Comparison of ENCODE assay signal across 17 cellular contexts in the genomic region with DNA sequence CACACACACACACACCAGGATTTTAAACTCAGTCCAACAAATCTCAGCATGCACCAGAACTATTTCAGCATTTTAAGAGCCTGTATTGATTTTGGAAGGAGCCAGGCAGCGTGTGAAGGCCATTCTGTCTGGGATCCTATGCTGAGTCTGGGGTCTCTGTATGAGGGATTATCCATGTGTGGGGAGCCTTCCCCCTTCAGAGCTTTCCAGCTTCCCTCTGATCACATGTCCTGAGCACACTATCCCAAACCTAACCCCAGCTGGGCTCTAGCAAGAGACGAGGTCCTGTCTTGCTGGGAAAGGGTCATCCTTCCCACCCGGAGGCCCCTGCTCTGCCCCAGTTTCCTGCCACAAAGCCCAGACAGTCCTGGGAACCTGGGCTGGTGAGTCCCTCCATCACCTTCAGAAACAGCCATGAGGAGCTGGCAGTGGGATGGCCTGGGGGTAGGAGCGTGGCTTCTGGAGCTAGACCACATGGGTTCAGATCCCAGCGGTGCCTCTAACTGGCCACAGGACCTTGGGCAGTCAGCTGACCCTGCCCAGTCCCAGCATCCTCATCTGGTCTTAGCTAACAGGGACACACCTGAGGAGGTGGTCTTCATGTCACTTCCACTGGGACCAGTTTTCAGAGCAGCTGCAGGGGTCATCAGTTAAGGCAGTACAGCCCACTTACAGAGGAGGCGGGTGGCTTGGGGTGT.
DNase-seq lines count a peak whose midpoint lies in the region; ATAC-seq and TF ChIP-seq lines count a peak whose summit lies in the region.
"Had no signal": no experiment of that assay in that cellular context is flagged by ENCODE, and none has a peak within 500 bp of the region (broad histone marks: within the 10 kb centered on the region; RNA-seq: fewer than 3 reads in every experiment).

No MANE protein-coding gene starts in this region.

- H3K4me1 ChIP-seq in Peyer's patch (no peaks in the 10 kb centered on the region), hepatocyte (ENCODE audit: insufficient read depth) (no peaks in the 10 kb centered on the region), Karpas-422 (ENCODE audit: low read length) (no peaks in the 10 kb centered on the region)

- H3K9me3 Mint-ChIP-seq in activated CD8-positive, alpha-beta T cell treated with anti-CD3 and anti-CD28 coated beads, Interleukin-2, amount 10 ng/mL, durations not matched to agents 7 days and 5 days (ENCODE audit: insufficient read depth) = no peaks in the 10 kb centered on the region
- no peaks in the 10 kb centered on the region for H3K9me3 Mint-ChIP-seq in activated CD8-positive, alpha-beta T cell treated with anti-CD3 and anti-CD28 coated beads for 36 hours
- H3K9me3 Mint-ChIP-seq: CD4-positive, CD25-positive, alpha-beta regulatory T cell had no signal

- no peaks in the 10 kb centered on the region for H3K79me2 ChIP-seq in hepatocyte
- H3K79me2 ChIP-seq in Karpas-422 (ENCODE audit: low read length) = no peaks in the 10 kb centered on the region

- H3K9me2 ChIP-seq in hepatocyte (replicated peaks; ENCODE audit: insufficient read depth) (no peaks in the 10 kb centered on the region), Karpas-422 (replicated peaks; ENCODE audit: insufficient read depth, low read length) (no peaks in the 10 kb centered on the region)

- H3K27me3 Mint-ChIP-seq in activated CD8-positive, alpha-beta T cell treated with anti-CD3 and anti-CD28 coated beads, Interleukin-2, amount 10 ng/mL, durations not matched to agents 7 days and 5 days (ENCODE audit: low read depth) = peaks cover 5% of the 10 kb centered on the region
- H3K27me3 Mint-ChIP-seq in activated CD8-positive, alpha-beta T cell treated with anti-CD3 and anti-CD28 coated beads for 36 hours = no peaks in the 10 kb centered on the region

- no peak overlapping the region for H3K27ac Mint-ChIP-seq in activated CD8-positive, alpha-beta T cell treated with anti-CD3 and anti-CD28 coated beads, Interleukin-2, amount 10 ng/mL, durations not matched to agents 7 days and 5 days
- no peak overlapping the region for H3K27ac Mint-ChIP-seq in activated CD8-positive, alpha-beta T cell treated with anti-CD3 and anti-CD28 coated beads for 36 hours
- H3K27ac Mint-ChIP-seq: CD4-positive, CD25-positive, alpha-beta regulatory T cell had no signal

- no peak for TF ChIP-seq POLR2A in Peyer's patch (IDR thresholded peaks at IDR 0.05)

- intact Hi-C loops in activated CD8-positive, alpha-beta T cell treated with anti-CD3 and anti-CD28 coated beads for 36 hours (cut with micrococcal nuclease) = no loop called here

- H3K4me2 ChIP-seq in hepatocyte = no peak overlapping the region
- H3K4me2 ChIP-seq in Karpas-422 (ENCODE audit: low read depth, low read length, poor library complexity, severe bottlenecking) = no peak overlapping the region

- H4K20me1 ChIP-seq in hepatocyte (ENCODE audit: insufficient read depth, poor library complexity, severe bottlenecking) (no peaks in the 10 kb centered on the region), Karpas-422 (ENCODE audit: insufficient read depth, low read depth, low read length) (no peaks in the 10 kb centered on the region)

- H3K4me3 ChIP-seq in Peyer's patch (no peak overlapping the region), hepatocyte (no peak overlapping the region), Karpas-422 (ENCODE audit: low read length) (no peak overlapping the region)
- H3K4me3 ChIP-seq: K562 had no signal

- H3K36me3 ChIP-seq in Peyer's patch = no peaks in the 10 kb centered on the region
- H3K36me3 ChIP-seq in hepatocyte (replicated peaks; ENCODE audit: insufficient read depth, low read depth) = no peaks in the 10 kb centered on the region
- no peaks in the 10 kb centered on the region for H3K36me3 ChIP-seq in Karpas-422 (ENCODE audit: insufficient read depth, low read length)

- no peaks in the 10 kb centered on the region for H3K36me3 Mint-ChIP-seq in activated CD8-positive, alpha-beta T cell treated with anti-CD3 and anti-CD28 coated beads, Interleukin-2, amount 10 ng/mL, durations not matched to agents 7 days and 5 days (ENCODE audit: low read depth)
- no peaks in the 10 kb centered on the region for H3K36me3 Mint-ChIP-seq in activated CD8-positive, alpha-beta T cell treated with anti-CD3 and anti-CD28 coated beads for 36 hours (ENCODE audit: low read depth)
- H3K36me3 Mint-ChIP-seq: CD4-positive, CD25-positive, alpha-beta regulatory T cell had no signal

- no peaks in the 10 kb centered on the region for H3K9me3 ChIP-seq in Peyer's patch
- no peaks in the 10 kb centered on the region for H3K9me3 ChIP-seq in hepatocyte (ENCODE audit: low read depth)
- H3K9me3 ChIP-seq in Karpas-422 (ENCODE audit: low read length) = no peaks in the 10 kb centered on the region

- H3K4me1 Mint-ChIP-seq in activated CD8-positive, alpha-beta T cell treated with anti-CD3 and anti-CD28 coated beads, Interleukin-2, amount 10 ng/mL, durations not matched to agents 7 days and 5 days (ENCODE audit: low read depth) = no peaks in the 10 kb centered on the region
- H3K4me1 Mint-ChIP-seq in activated CD8-positive, alpha-beta T cell treated with anti-CD3 and anti-CD28 coated beads for 36 hours (ENCODE audit: low read depth) = no peaks in the 10 kb centered on the region
- H3K4me1 Mint-ChIP-seq: CD4-positive, CD25-positive, alpha-beta regulatory T cell had no signal

- H3K4me3 Mint-ChIP-seq in activated CD8-positive, alpha-beta T cell treated with anti-CD3 and anti-CD28 coated beads, Interleukin-2, amount 10 ng/mL, durations not matched to agents 7 days and 5 days = no peak overlapping the region
- H3K4me3 Mint-ChIP-seq in activated CD8-positive, alpha-beta T cell treated with anti-CD3 and anti-CD28 coated beads for 36 hours = no peak overlapping the region
- H3K4me3 Mint-ChIP-seq: CD4-positive, CD25-positive, alpha-beta regulatory T cell had no signal

- ATAC-seq in activated CD8-positive, alpha-beta T cell treated with anti-CD3 and anti-CD28 coated beads, Interleukin-2, amount 10 ng/mL, durations not matched to agents 7 days and 5 days = no peak
- ATAC-seq in activated CD8-positive, alpha-beta T cell treated with anti-CD3 and anti-CD28 coated beads for 36 hours = no peak
- no peak for ATAC-seq in HG03432 (IDR thresholded peaks at IDR 0.05; ENCODE audit: unreplicated experiment)
- ATAC-seq: K562 had no signal

- H3K27me3 ChIP-seq in Peyer's patch = no peaks in the 10 kb centered on the region
- H3K27me3 ChIP-seq in hepatocyte = no peaks in the 10 kb centered on the region
- H3K27me3 ChIP-seq in Karpas-422 (ENCODE audit: low read length) = no peaks in the 10 kb centered on the region

- POLR2A ChIA-PET in activated CD8-positive, alpha-beta T cell treated with anti-CD3 and anti-CD28 coated beads, Interleukin-2, amount 10 ng/mL, durations not matched to agents 7 days and 5 days (lab: Charles Lee) = no interaction called here
- POLR2A ChIA-PET in activated CD8-positive, alpha-beta T cell treated with anti-CD3 and anti-CD28 coated beads for 36 hours (lab: Charles Lee) = no interaction called here
- POLR2A ChIA-PET in GM10248 (lab: Yijun Ruan, JAX) = no interaction called here

- H2AFZ ChIP-seq in hepatocyte = no peak overlapping the region
- H2AFZ ChIP-seq in Karpas-422 (ENCODE audit: low read length) = no peak overlapping the region

- no peak overlapping the region for H3K9ac ChIP-seq in Karpas-422 (ENCODE audit: low read length)

- TF ChIP-seq CTCF in activated CD8-positive, alpha-beta T cell treated with anti-CD3 and anti-CD28 coated beads for 36 hours (IDR thresholded peaks at IDR 0.05) = no peak
- TF ChIP-seq CTCF in GM10248 (IDR thresholded peaks at IDR 0.05; ENCODE audit: control extremely low read depth, extremely low read depth, low read depth, missing control alignments) = no peak
- no peak for TF ChIP-seq CTCF in Peyer's patch (IDR thresholded peaks at IDR 0.05)
- TF ChIP-seq CTCF in hepatocyte (IDR thresholded peaks at IDR 0.05; ENCODE audit: poor library complexity) = no peak

- CTCF ChIA-PET in activated CD8-positive, alpha-beta T cell treated with anti-CD3 and anti-CD28 coated beads, Interleukin-2, amount 10 ng/mL, durations not matched to agents 7 days and 5 days (lab: Charles Lee) = no interaction called here
- CTCF ChIA-PET in activated CD8-positive, alpha-beta T cell treated with anti-CD3 and anti-CD28 coated beads for 36 hours (lab: Charles Lee) = no interaction called here
- CTCF ChIA-PET in GM10248 (lab: Yijun Ruan, JAX) = interaction anchor here (1.0 to 1.7 kb wide), 2 partner anchors 11 to 133 kb away, joined by 3 to 4 read pairs; no protein-coding TSS in a partner anchor

- DNase-seq in activated CD8-positive, alpha-beta T cell treated with anti-CD3 and anti-CD28 coated beads, Interleukin-2, amount 10 ng/mL, durations not matched to agents 7 days and 5 days = peak; percentile 14
- DNase-seq in activated CD8-positive, alpha-beta T cell treated with anti-CD3 and anti-CD28 coated beads for 36 hours = no peak
- DNase-seq in GM10248 (ENCODE audit: extremely low spot score) (peak; percentile 13), Peyer's patch (peak in 2 of 3 donors; percentile 10 to 37), hepatocyte (ENCODE audit: low spot score) (peak; percentile 2), iPS-NIHi11 (ENCODE audit: low spot score) (no peak), Karpas-422 (no peak)
- DNase-seq: CD4-positive, CD25-positive, alpha-beta regulatory T cell; DMS153; DND-41; MM.1S; NCI-H1694 treated with DMSO at 0.1 percent for 48 hours; NCI-H2081; NCI-H2227 treated with DMSO at 0.1 percent for 48 hours; NCI-H526 treated with DMSO at 0.1 percent for 48 hours had no signal

- WGBS in hepatocyte (ENCODE audit: low lambda C conversion rate, missing lambda C conversion rate) = 92% methylated on average over 6 of the region's 6 CpGs

- no peak overlapping the region for H3K27ac ChIP-seq in Peyer's patch
- no peak overlapping the region for H3K27ac ChIP-seq in hepatocyte
- H3K27ac ChIP-seq in Karpas-422 (ENCODE audit: low read length) = no peak overlapping the region

Comparison
In these comparisons a context has a peak if more than half of its experiments do, and no peak if none do; other contexts are left out.
1. DNase-seq: peak in activated CD8-positive, alpha-beta T cell treated with anti-CD3 and anti-CD28 coated beads, Interleukin-2, amount 10 ng/mL, durations not matched to agents 7 days and 5 days (single experiment), GM10248 (single experiment), Peyer's patch (2 of 3) and hepatocyte (single experiment); none in activated CD8-positive, alpha-beta T cell treated with anti-CD3 and anti-CD28 coated beads for 36 hours (single experiment), iPS-NIHi11 (single experiment) and Karpas-422 (single experiment).